8 cellular contexts compared by ENCODE assay signal in genomic region chr7:155297517-155298287, GRCh38. TPM values are rescaled to one million over a fixed set of nuclear protein-coding genes. Genes with fewer than 3 reads are reported as not detected.
DNase-seq lines count a peak whose midpoint lies in the region; ATAC-seq and TF ChIP-seq lines count a peak whose summit lies in the region.

Gene INSIG1, plus strand, starts transcription at chr7:155297878. Its CDS starts 408 bp downstream, at chr7:155298286.

- intact Hi-C loops in dendritic cell treated with granulocyte-macrophage colony-stimulating factor and Interleukin-4, amounts not matched to agents 40 ng/mL and 50 ng/mL, for 4 days (cut with micrococcal nuclease), result loop anchor here (1.0 to 10.0 kb wide), 3 partner anchors 92 to 1597 kb away; partner anchors contain the start of gene LMBR1
- intact Hi-C loops in lower leg skin (cut with DNase I; ENCODE audit: low total_unique reads), result no loop called here

- peak within 1 kb of the TSS; percentile 91 to 99 (median 97) for H3K4me2 ChIP-seq in BLaER1 treated with 17β-estradiol and CSF1 and Interleukin-3, amounts not matched to agents 10 nM and 100 nM

- no peaks in the 10 kb centered on the region for H3K9me3 Mint-ChIP-seq in dendritic cell treated with granulocyte-macrophage colony-stimulating factor and Interleukin-4, amounts not matched to agents 40 ng/mL and 50 ng/mL, for 4 days

- H3K27me3 ChIP-seq in BLaER1 treated with 17β-estradiol and CSF1 and Interleukin-3, amounts not matched to agents 10 nM and 100 nM, result no peaks in the 10 kb centered on the region

- ATAC-seq in GM19324 (IDR thresholded peaks at IDR 0.05; ENCODE audit: low FRiP score, unreplicated experiment) (peak; percentile 68), HG03460 (IDR thresholded peaks at IDR 0.05; ENCODE audit: unreplicated experiment) (peak; percentile 51)

- peak; percentile 75 to 97 for DNase-seq in NCI-H526 (lab: John Stamatoyannopoulos, UW)
- peak; percentile 85 to 88 for DNase-seq in activated CD4-positive, alpha-beta T cell treated with anti-CD3 and anti-CD28 coated beads, Interleukin-2, amount 50 U/mL, for 24 hours (ENCODE audit: low read depth in 1 of 2, low spot score in 1 of 2)
- peak; percentile 85 to 98 for DNase-seq in lower leg skin (ENCODE audit: low spot score in 2 of 2)
- DNase-seq in stimulated activated CD4-positive, alpha-beta T cell treated with anti-CD3 and anti-CD28 coated beads, Interleukin-4, amount 100 ng/mL, for 48 hours (ENCODE audit: low read depth in 2 of 2), result peak; percentile 84 to 88

- peak within 1 kb of the TSS; percentile 87 to 99 (median 94) for H3K4me3 ChIP-seq in BLaER1 treated with 17β-estradiol and CSF1 and Interleukin-3, amounts not matched to agents 10 nM and 100 nM
- H3K4me3 ChIP-seq in lower leg skin (ENCODE audit: low read depth, poor library complexity, severe bottlenecking), result peak within 1 kb of the TSS; percentile 73

- peak within 1 kb of the TSS; percentile 90 to 98 (median 93) for H3K27ac ChIP-seq in BLaER1 treated with 17β-estradiol and CSF1 and Interleukin-3, amounts not matched to agents 10 nM and 100 nM

- H3K9me3 ChIP-seq in BLaER1 treated with 17β-estradiol and CSF1 and Interleukin-3, amounts not matched to agents 10 nM and 100 nM (replicated peaks in 1 of 11), result peaks cover 0 to 5% (median 0%) of the 10 kb centered on the region in 11 experiments; a peak in 4 of 22 replicates

- 0% methylated on average over 12 to 16 of the region's 111 CpGs for WGBS in lower leg skin, 2 donors

- peak within 1 kb of the TSS; percentile 90 to 97 (median 93) for H3K9ac ChIP-seq in BLaER1 treated with 17β-estradiol and CSF1 and Interleukin-3, amounts not matched to agents 10 nM and 100 nM

- H3K4me1 Mint-ChIP-seq in dendritic cell treated with granulocyte-macrophage colony-stimulating factor and Interleukin-4, amounts not matched to agents 40 ng/mL and 50 ng/mL, for 4 days (ENCODE audit: low read depth), result peaks cover 62% of the 10 kb centered on the region

- H3K36me3 ChIP-seq in BLaER1 treated with 17β-estradiol and CSF1 and Interleukin-3, amounts not matched to agents 10 nM and 100 nM, result peaks cover 13 to 33% (median 26%) of the 10 kb centered on the region in 11 experiments; a peak in 21 of 22 replicates

- H3K4me3 Mint-ChIP-seq in dendritic cell treated with granulocyte-macrophage colony-stimulating factor and Interleukin-4, amounts not matched to agents 40 ng/mL and 50 ng/mL, for 4 days, result peak within 1 kb of the TSS; percentile 96

- H3K27ac Mint-ChIP-seq in dendritic cell treated with granulocyte-macrophage colony-stimulating factor and Interleukin-4, amounts not matched to agents 40 ng/mL and 50 ng/mL, for 4 days, result peak within 1 kb of the TSS; percentile 92

- no peak for TF ChIP-seq CTCF in lower leg skin (IDR thresholded peaks at IDR 0.05)

- peak in 1 of 2 donors; percentile 30 for TF ChIP-seq POLR2A in lower leg skin (IDR thresholded peaks at IDR 0.05)

- H3K36me3 Mint-ChIP-seq in dendritic cell treated with granulocyte-macrophage colony-stimulating factor and Interleukin-4, amounts not matched to agents 40 ng/mL and 50 ng/mL, for 4 days (ENCODE audit: low read depth), result peaks cover 54% of the 10 kb centered on the region

- peaks cover 22 to 44% (median 41%) of the 10 kb centered on the region in 11 experiments; a peak in 20 of 22 replicates for H4K20me1 ChIP-seq in BLaER1 treated with 17β-estradiol and CSF1 and Interleukin-3, amounts not matched to agents 10 nM and 100 nM

- peaks cover 40 to 64% (median 51%) of the 10 kb centered on the region in 10 experiments for H3K4me1 ChIP-seq in BLaER1 treated with 17β-estradiol and CSF1 and Interleukin-3, amounts not matched to agents 10 nM and 100 nM

- H3K27me3 Mint-ChIP-seq in dendritic cell treated with granulocyte-macrophage colony-stimulating factor and Interleukin-4, amounts not matched to agents 40 ng/mL and 50 ng/mL, for 4 days, result peaks cover under 1% of the 10 kb centered on the region

RNA-seq across cellular contexts. Expression of gene INSIG1, which starts in this region (rescaled TPM):
- total RNA-seq in lower leg skin, result 100 to 1,000 TPM in 2 of 4 donors, 10 to 100 TPM in 2; 40.1 to 151 (median 79.5) TPM

Comparison
In these comparisons a context has a peak if more than half of its experiments do, and no peak if none do; other contexts are left out.
1. Peak in every context shown above with its lines: DNase-seq, ATAC-seq, H3K4me3 ChIP-seq and H3K27ac ChIP-seq.